ENCODE assay signal across 8 cellular contexts in the genomic region with DNA sequence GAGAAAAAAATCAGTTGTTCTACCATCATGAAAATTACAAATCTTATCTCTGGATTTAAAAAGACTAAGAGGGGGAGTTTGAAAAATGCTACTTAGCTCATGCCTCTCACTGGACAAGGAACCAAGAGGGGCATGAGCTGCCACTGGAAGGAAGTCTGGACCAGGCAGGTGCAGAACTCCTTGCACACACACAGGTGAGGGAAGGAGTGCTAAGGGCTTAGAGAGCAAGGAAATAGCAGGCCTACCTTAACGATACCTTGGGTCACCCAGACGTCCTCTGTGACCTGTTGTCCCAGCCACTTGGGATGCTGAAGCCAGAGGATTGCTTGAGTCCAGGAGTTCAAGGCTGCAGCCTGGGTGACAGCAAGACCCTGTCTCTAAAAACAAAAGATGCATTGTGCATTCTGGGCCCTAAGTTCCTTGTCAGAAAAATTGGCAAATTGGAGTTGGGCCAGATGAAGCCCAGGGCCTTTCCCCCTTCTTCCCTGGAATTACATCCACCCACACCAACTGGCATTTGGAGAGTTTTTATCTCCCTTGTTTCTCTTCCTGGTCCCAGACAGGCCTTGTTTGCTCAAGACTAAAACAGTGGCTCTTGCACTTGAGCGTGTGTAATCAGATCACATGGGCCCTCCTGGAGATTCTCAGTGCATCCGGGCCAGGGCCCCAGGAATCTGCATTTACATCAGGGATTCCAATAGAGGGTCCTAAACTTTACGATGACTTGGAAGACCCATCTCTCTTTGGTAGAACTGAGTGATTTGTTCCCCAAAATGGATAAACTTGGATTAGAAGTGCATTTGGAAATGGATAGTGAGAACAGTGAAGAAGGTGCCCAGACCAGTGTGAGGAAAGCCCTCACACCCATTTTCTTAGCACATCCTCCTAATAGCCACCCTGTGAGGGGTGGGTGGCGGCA. TPM values are rescaled to one million over a fixed set of nuclear protein-coding genes. Genes with fewer than 3 reads are reported as not detected.
DNase-seq lines count a peak whose midpoint lies in the region; ATAC-seq and TF ChIP-seq lines count a peak whose summit lies in the region.

No MANE protein-coding gene starts in this region.

- WGBS in right cardiac atrium: 48% methylated on average over 6 of the region's 6 CpGs

- H3K36me3 ChIP-seq in BE2C: peaks cover 22% of the 10 kb centered on the region

- H3K27me3 ChIP-seq in BE2C (no peaks in the 10 kb centered on the region), right cardiac atrium (ENCODE audit: control insufficient read depth, insufficient read depth) (no peaks in the 10 kb centered on the region)

- peak overlapping the region; percentile 31 for H3K27ac Mint-ChIP-seq in stimulated activated naive B cell treated with anti-CD40 and anti-IgM and Interleukin-4, amounts not matched to agents 10 μg/mL and 1 μg/mL and 100 μg/mL, for 72 hours

- intact Hi-C loops in right cardiac atrium (cut with DNase I): loop anchor here in 3 of 4 donors (10.0 kb wide), 2 partner anchors 48 to 58 kb away; no protein-coding TSS in a partner anchor

- H3K9me3 ChIP-seq in BE2C (no peaks in the 10 kb centered on the region), right cardiac atrium (ENCODE audit: control insufficient read depth, low read length) (no peaks in the 10 kb centered on the region)

- peaks cover 32 to 44% of the 10 kb centered on the region in 2 donors for H3K4me1 Mint-ChIP-seq in stimulated activated naive B cell treated with anti-CD40 and anti-IgM and Interleukin-4, amounts not matched to agents 10 μg/mL and 1 μg/mL and 100 μg/mL, for 72 hours

- no peak for ATAC-seq in right cardiac atrium
- no peak for ATAC-seq in stimulated activated naive B cell treated with anti-CD40 and anti-IgM and Interleukin-4, amounts not matched to agents 10 μg/mL and 1 μg/mL and 100 μg/mL, for 72 hours (replicated peaks)

- H3K36me3 Mint-ChIP-seq in stimulated activated naive B cell treated with anti-CD40 and anti-IgM and Interleukin-4, amounts not matched to agents 10 μg/mL and 1 μg/mL and 100 μg/mL, for 72 hours: peaks cover 18 to 27% of the 10 kb centered on the region in 2 donors

- TF ChIP-seq CTCF in BE2C (IDR thresholded peaks at IDR 0.05; ENCODE audit: low read depth, low read length): no peak

- DNase-seq in BE2C: no peak
- DNase-seq in HCEC 1CT: peak; percentile 62
- peak; percentile 62 to 66 for DNase-seq in activated T-cell treated with anti-CD3 and anti-CD28 coated beads, Interleukin-2, amount 50 U/mL, for 48 hours
- peak in 2 of 3 donors; percentile 19 to 62 for DNase-seq in right cardiac atrium
- DNase-seq in stimulated activated naive B cell treated with anti-CD40 and anti-IgM and Interleukin-4, amounts not matched to agents 10 μg/mL and 1 μg/mL and 100 μg/mL, for 72 hours: no peak
- no peak for DNase-seq in GF-D8 (lab: John Stamatoyannopoulos, UW)
- DNase-seq in NCI-H1048 (lab: John Stamatoyannopoulos, UW): no peak
- DNase-seq in NCI-H1092 treated with DMSO at 0.1 percent for 48 hours (lab: John Stamatoyannopoulos, UW): no peak

- peak overlapping the region; percentile 60 for H3K27ac ChIP-seq in right cardiac atrium (ENCODE audit: low read length)

- peaks cover 6% of the 10 kb centered on the region; the same call in 1 of the 2 replicates for H3K4me1 ChIP-seq in BE2C
- peaks cover 6% of the 10 kb centered on the region for H3K4me1 ChIP-seq in right cardiac atrium (ENCODE audit: control insufficient read depth, insufficient read depth, low read length)

- H3K27me3 Mint-ChIP-seq in stimulated activated naive B cell treated with anti-CD40 and anti-IgM and Interleukin-4, amounts not matched to agents 10 μg/mL and 1 μg/mL and 100 μg/mL, for 72 hours: no peaks in the 10 kb centered on the region

- H3K4me3 ChIP-seq in BE2C (ENCODE audit: low read depth, low read length) (peak overlapping the region; percentile 99), right cardiac atrium (ENCODE audit: low read length) (peak overlapping the region; percentile 68)

- H3K4me3 Mint-ChIP-seq in stimulated activated naive B cell treated with anti-CD40 and anti-IgM and Interleukin-4, amounts not matched to agents 10 μg/mL and 1 μg/mL and 100 μg/mL, for 72 hours: peak overlapping the region; percentile 93 to 100

- H3K9me3 Mint-ChIP-seq in stimulated activated naive B cell treated with anti-CD40 and anti-IgM and Interleukin-4, amounts not matched to agents 10 μg/mL and 1 μg/mL and 100 μg/mL, for 72 hours: no peaks in the 10 kb centered on the region

RNA-seq across cellular contexts. Expression of a gene that starts 3.0 kb away (rescaled TPM):
- 468 TPM for polyA plus RNA-seq in BE2C (2012; ENCODE audit: insufficient read depth, insufficient read length, low read depth)
- total RNA-seq in right cardiac atrium: 100 to 1,000 TPM in 1 of 4 donors, 10 to 100 TPM in 3; 33.0 to 113 (median 76.5) TPM
- 53.6 TPM for polyA plus RNA-seq in right cardiac atrium

Comparison
In these comparisons a context has a peak if more than half of its experiments do, and no peak if none do; other contexts are left out.
1. DNase-seq: peak in HCEC 1CT (single experiment), activated T-cell treated with anti-CD3 and anti-CD28 coated beads, Interleukin-2, amount 50 U/mL, for 48 hours (2 of 2) and right cardiac atrium (2 of 3); none in BE2C (single experiment), stimulated activated naive B cell treated with anti-CD40 and anti-IgM and Interleukin-4, amounts not matched to agents 10 μg/mL and 1 μg/mL and 100 μg/mL, for 72 hours (single experiment), GF-D8 (single experiment), NCI-H1048 (single experiment) and NCI-H1092 treated with DMSO at 0.1 percent for 48 hours (single experiment).